8 cellular contexts compared by ENCODE assay signal in the genomic region with DNA sequence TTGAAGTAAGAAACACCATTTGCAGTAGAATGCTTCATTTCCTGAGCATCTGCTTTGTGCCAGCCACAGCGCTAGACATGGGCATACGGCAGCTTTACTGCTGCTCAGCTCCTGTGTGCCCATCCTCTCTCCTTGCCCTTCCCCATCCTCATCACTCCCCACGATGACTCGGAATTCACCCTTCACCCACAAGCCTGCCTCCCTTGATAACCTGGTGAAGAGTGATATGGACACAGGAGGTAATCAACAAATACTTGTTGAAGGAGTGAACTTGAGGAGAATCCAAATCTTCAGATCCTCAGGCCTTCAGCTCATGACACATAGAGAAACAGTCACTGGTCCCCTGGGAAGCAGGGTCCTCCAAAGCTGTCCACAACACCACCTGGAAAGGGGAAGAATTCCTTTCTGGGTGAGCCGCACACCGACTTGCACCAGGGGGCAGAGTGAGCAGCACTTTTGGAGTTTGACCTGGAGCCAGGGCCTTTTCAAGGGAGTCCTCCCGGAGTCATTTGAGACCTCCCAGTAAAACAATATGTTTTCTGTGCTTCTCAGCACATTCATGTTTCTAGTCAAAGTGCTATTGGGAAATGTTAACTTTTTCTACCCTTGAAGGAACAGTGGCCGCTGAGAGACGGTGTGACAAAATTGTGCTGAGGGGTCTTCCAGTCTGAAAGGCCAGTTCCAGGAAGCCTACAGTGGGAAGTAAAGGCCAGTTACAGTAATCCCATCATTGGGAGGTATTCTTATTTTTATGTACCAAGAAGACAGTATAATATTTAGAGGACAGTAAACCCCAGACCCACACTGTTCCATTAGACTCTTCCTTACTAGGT.
DNase-seq lines count a peak whose midpoint lies in the region; ATAC-seq, FAIRE-seq and TF ChIP-seq lines count a peak whose summit lies in the region.

No MANE protein-coding gene starts in this region.

- DNase-seq in DMS 273 treated with DMSO at 0.1 percent for 48 hours (lab: John Stamatoyannopoulos, UW) = peak; percentile 43
- peak; percentile 67 for DNase-seq in HFFc6
- DNase-seq in brain pericyte (ENCODE audit: low read depth, low spot score) = peak; percentile 48
- no peak for DNase-seq in keratinocyte (ENCODE audit: low read depth, low spot score)
- peak; percentile 63 for DNase-seq in stromal cell of bone marrow (ENCODE audit: low read depth)
- no peak for DNase-seq in amniotic stem cell (lab: John Stamatoyannopoulos, UW)

- dilution Hi-C loops in keratinocyte (cut with MboI; ENCODE audit: extremely low pct_ligation_motif_present, low sequenced_read_pairs) = no loop called here

- no peaks in the 10 kb centered on the region for H3K9me3 Mint-ChIP-seq in HFFc6

- H3K27me3 Mint-ChIP-seq in HFFc6 (ENCODE audit: insufficient read depth) = no peaks in the 10 kb centered on the region; the same call in 1 of the 2 replicates

- peaks cover 5% of the 10 kb centered on the region for H3K36me3 Mint-ChIP-seq in HFFc6 (ENCODE audit: low read depth)

- ATAC-seq in HG03439 (IDR thresholded peaks at IDR 0.05; ENCODE audit: unreplicated experiment) = no peak

- H4K20me1 ChIP-seq in OCI-LY1 (ENCODE audit: insufficient read depth, low read length) (no peaks in the 10 kb centered on the region), keratinocyte (ENCODE audit: control insufficient read depth, extremely low read depth, insufficient read depth, low read length) (no peaks in the 10 kb centered on the region)

- TF ChIP-seq CTCF in HFFc6 (IDR thresholded peaks at IDR 0.05) (peak; percentile 87), OCI-LY1 (IDR thresholded peaks at IDR 0.05; ENCODE audit: low read length) (peak; percentile 76), keratinocyte (optimal IDR thresholded peaks at IDR 0.05 in 1 of 3, IDR thresholded peaks at IDR 0.05 in 1 of 3, conservative IDR thresholded peaks at IDR 0.05 in 1 of 3; ENCODE audit: extremely low read depth in 1 of 3, insufficient read depth in 2 of 3, low read length in 3 of 3) (peak; percentile 67 to 85 (median 74))

- no peaks in the 10 kb centered on the region for H3K27me3 ChIP-seq in OCI-LY1 (ENCODE audit: insufficient read depth, low read length)
- no peaks in the 10 kb centered on the region for H3K27me3 ChIP-seq in keratinocyte (ENCODE audit: control insufficient read depth, extremely low read depth, insufficient read depth, low read length)

- H3K27ac ChIP-seq in OCI-LY1 (ENCODE audit: low read depth, low read length, poor library complexity, severe bottlenecking) (no peak overlapping the region), keratinocyte (ENCODE audit: control insufficient read depth, insufficient read depth, low read length) (no peak overlapping the region)

- H3K9ac ChIP-seq in OCI-LY1 (ENCODE audit: low read length) (no peak overlapping the region), keratinocyte (ENCODE audit: control insufficient read depth, extremely low read depth, insufficient read depth, low read length) (no peak overlapping the region)

- H3K9me3 ChIP-seq in OCI-LY1 (ENCODE audit: low read length) = no peaks in the 10 kb centered on the region
- H3K9me3 ChIP-seq in keratinocyte (ENCODE audit: control insufficient read depth, low read depth, low read length) = no peaks in the 10 kb centered on the region

- H3K36me3 ChIP-seq in OCI-LY1 (ENCODE audit: insufficient read depth, low read length) (no peaks in the 10 kb centered on the region), keratinocyte (ENCODE audit: control insufficient read depth in 2 of 2, extremely low read depth in 1 of 2, insufficient read depth in 2 of 2, low read length in 2 of 2) (no peaks in the 10 kb centered on the region)

- no peak overlapping the region for H3K4me2 ChIP-seq in OCI-LY1 (ENCODE audit: low read length)
- H3K4me2 ChIP-seq in keratinocyte (ENCODE audit: control insufficient read depth, extremely low read depth, insufficient read depth, low read depth, low read length) = no peak overlapping the region

- H3K79me2 ChIP-seq in OCI-LY1 (ENCODE audit: insufficient read depth, low read length) = no peaks in the 10 kb centered on the region
- H3K79me2 ChIP-seq in keratinocyte (ENCODE audit: control insufficient read depth, insufficient read depth, low read length) = no peaks in the 10 kb centered on the region

- H3K27ac Mint-ChIP-seq in HFFc6 = peak overlapping the region; percentile 88

- H3K4me3 ChIP-seq in OCI-LY1 (ENCODE audit: low read depth, low read length, poor library complexity, severe bottlenecking) (no peak overlapping the region), keratinocyte (ENCODE audit: control insufficient read depth in 2 of 3, extremely low read depth in 1 of 3, insufficient read depth in 2 of 3, low read depth in 1 of 3, low read length in 3 of 3) (no peak overlapping the region)

- peak overlapping the region; percentile 53; the same call in 1 of the 2 replicates for H3K4me3 Mint-ChIP-seq in HFFc6

- H3K4me1 Mint-ChIP-seq in HFFc6 (ENCODE audit: low read depth) = peaks cover 57% of the 10 kb centered on the region

- H3F3A ChIP-seq in OCI-LY1 (ENCODE audit: insufficient read depth, low read length) = peaks cover 5% of the 10 kb centered on the region; the same call in 1 of the 2 replicates

- no peak overlapping the region for H2AFZ ChIP-seq in OCI-LY1 (ENCODE audit: low read length)
- H2AFZ ChIP-seq in keratinocyte (ENCODE audit: control insufficient read depth, low read length) = peak overlapping the region; percentile 73

- H3K4me1 ChIP-seq in OCI-LY1 (ENCODE audit: insufficient read depth, low read length, severe bottlenecking) (peaks cover 26% of the 10 kb centered on the region), keratinocyte (ENCODE audit: control insufficient read depth, extremely low read depth, insufficient read depth, low read length) (peaks cover 30% of the 10 kb centered on the region)

- H3K9me1 ChIP-seq in keratinocyte (ENCODE audit: control insufficient read depth, extremely low read depth, insufficient read depth, low read length) = no peaks in the 10 kb centered on the region

- no peaks in the 10 kb centered on the region for H3K9me2 ChIP-seq in OCI-LY1 (ENCODE audit: low read depth, low read length)

- FAIRE-seq in keratinocyte (lab: Jason Lieb, UNC) = peak; percentile 43

Comparison
In these comparisons a context has a peak if more than half of its experiments do, and no peak if none do; other contexts are left out.
1. DNase-seq: peak in DMS 273 treated with DMSO at 0.1 percent for 48 hours (single experiment), HFFc6 (single experiment), brain pericyte (single experiment) and stromal cell of bone marrow (single experiment); none in keratinocyte (single experiment) and amniotic stem cell (single experiment).
2. Peak in every context shown above with its lines, with median percentiles within 50 percentile points of each other: CTCF ChIP-seq.